ENCODE assay signal across 1 cellular context in the genomic region with DNA sequence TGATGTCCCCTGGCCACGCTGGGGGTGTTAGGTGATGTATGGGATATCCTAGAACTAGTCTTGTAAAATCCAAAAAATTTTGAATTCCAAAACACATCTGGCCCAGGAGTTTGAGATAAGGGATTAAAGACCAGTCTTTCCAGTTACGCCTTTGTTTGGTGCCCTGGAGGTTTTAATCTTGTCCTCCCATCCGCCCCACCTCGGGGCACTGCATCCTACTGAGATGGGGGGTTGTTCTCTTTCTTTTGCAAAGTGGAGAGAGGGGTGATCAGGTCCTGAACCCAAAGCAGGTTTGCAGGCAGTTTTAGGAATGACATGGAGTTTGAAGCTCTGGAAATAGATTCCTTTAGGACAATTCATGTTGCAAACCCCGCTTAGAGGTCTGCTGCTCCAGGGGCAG.
TF ChIP-seq lines count a peak whose summit lies in the region.

No MANE protein-coding gene starts in this region.

TF ChIP-seq in WTC11, 78 proteins besides CTCF, POLR2A, EP300 and RAD21 (continued from another document):
- TF ChIP-seq, protein P1, sequence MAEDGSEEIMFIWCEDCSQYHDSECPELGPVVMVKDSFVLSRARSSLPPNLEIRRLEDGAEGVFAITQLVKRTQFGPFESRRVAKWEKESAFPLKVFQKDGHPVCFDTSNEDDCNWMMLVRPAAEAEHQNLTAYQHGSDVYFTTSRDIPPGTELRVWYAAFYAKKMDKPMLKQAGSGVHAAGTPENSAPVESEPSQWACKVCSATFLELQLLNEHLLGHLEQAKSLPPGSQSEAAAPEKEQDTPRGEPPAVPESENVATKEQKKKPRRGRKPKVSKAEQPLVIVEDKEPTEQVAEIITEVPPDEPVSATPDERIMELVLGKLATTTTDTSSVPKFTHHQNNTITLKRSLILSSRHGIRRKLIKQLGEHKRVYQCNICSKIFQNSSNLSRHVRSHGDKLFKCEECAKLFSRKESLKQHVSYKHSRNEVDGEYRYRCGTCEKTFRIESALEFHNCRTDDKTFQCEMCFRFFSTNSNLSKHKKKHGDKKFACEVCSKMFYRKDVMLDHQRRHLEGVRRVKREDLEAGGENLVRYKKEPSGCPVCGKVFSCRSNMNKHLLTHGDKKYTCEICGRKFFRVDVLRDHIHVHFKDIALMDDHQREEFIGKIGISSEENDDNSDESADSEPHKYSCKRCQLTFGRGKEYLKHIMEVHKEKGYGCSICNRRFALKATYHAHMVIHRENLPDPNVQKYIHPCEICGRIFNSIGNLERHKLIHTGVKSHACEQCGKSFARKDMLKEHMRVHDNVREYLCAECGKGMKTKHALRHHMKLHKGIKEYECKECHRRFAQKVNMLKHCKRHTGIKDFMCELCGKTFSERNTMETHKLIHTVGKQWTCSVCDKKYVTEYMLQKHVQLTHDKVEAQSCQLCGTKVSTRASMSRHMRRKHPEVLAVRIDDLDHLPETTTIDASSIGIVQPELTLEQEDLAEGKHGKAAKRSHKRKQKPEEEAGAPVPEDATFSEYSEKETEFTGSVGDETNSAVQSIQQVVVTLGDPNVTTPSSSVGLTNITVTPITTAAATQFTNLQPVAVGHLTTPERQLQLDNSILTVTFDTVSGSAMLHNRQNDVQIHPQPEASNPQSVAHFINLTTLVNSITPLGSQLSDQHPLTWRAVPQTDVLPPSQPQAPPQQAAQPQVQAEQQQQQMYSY (CRISPR knock-in tag; IDR thresholded peaks at IDR 0.05), result no peak
- TF ChIP-seq CREB1 (CRISPR knock-in tag; IDR thresholded peaks at IDR 0.05), result no peak
- TF ChIP-seq SOX15 (CRISPR knock-in tag; IDR thresholded peaks at IDR 0.05), result no peak
- TF ChIP-seq SMAD3 (CRISPR knock-in tag; IDR thresholded peaks at IDR 0.05; ENCODE audit: borderline replicate concordance), result no peak
- TF ChIP-seq ZNF416 (CRISPR knock-in tag; IDR thresholded peaks at IDR 0.05), result no peak
- no peak for TF ChIP-seq IRF2 (CRISPR knock-in tag; IDR thresholded peaks at IDR 0.05; ENCODE audit: borderline replicate concordance, low read depth)
- no peak for TF ChIP-seq EMX1 (CRISPR knock-in tag; IDR thresholded peaks at IDR 0.05)
- no peak for TF ChIP-seq FOXJ3 (CRISPR knock-in tag; IDR thresholded peaks at IDR 0.05; ENCODE audit: borderline replicate concordance)
- TF ChIP-seq FOXP1 (CRISPR knock-in tag; IDR thresholded peaks at IDR 0.05; ENCODE audit: borderline replicate concordance), result no peak
- TF ChIP-seq, protein P2, sequence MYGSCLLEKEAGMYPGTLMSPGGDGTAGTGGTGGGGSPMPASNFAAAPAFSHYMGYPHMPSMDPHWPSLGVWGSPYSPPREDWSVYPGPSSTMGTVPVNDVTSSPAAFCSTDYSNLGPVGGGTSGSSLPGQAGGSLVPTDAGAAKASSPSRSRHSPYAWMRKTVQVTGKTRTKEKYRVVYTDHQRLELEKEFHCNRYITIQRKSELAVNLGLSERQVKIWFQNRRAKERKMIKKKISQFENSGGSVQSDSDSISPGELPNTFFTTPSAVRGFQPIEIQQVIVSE (CRISPR knock-in tag; IDR thresholded peaks at IDR 0.05; ENCODE audit: borderline replicate concordance), result no peak
- TF ChIP-seq, protein P3, sequence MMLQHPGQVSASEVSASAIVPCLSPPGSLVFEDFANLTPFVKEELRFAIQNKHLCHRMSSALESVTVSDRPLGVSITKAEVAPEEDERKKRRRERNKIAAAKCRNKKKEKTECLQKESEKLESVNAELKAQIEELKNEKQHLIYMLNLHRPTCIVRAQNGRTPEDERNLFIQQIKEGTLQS (CRISPR knock-in tag; conservative IDR thresholded peaks at IDR 0.05), result no peak
- no peak for TF ChIP-seq GRHL2 (CRISPR knock-in tag; IDR thresholded peaks at IDR 0.05; ENCODE audit: insufficient replicate concordance, severe bottlenecking)
TF ChIP-seq in WTC11: peak in this region for 0.
